Comparison of ENCODE assay signal across 27 cellular contexts in genomic region chr6:80158478-80158989, GRCh38.
"Had no signal": no experiment of that assay in that cellular context is flagged by ENCODE, and none has a peak within 500 bp of the region (broad histone marks: within the 10 kb centered on the region; RNA-seq: fewer than 3 reads in every experiment).

No MANE protein-coding gene starts in this region.

- H3K27me3 Mint-ChIP-seq: activated CD4-positive, alpha-beta T cell treated with anti-CD3 and anti-CD28 coated beads for 36 hours; activated naive CD8-positive, alpha-beta T cell; effector memory CD8-positive, alpha-beta T cell; progenitor cell of endocrine pancreas; stimulated activated memory B cell treated with anti-CD40 and anti-IgM and Interleukin-4, amounts not matched to agents 10 μg/mL and 1 μg/mL and 100 μg/mL, for 72 hours; stimulated activated naive CD8-positive, alpha-beta T cell treated with anti-CD3 and anti-CD28 coated beads, Interleukin-15, amount 100 ng/mL, for 72 hours; type B pancreatic cell had no signal

- H3K4me3 Mint-ChIP-seq: activated CD4-positive, alpha-beta T cell treated with anti-CD3 and anti-CD28 coated beads for 36 hours; activated naive CD8-positive, alpha-beta T cell; effector memory CD8-positive, alpha-beta T cell; nephron; stimulated activated memory B cell treated with anti-CD40 and anti-IgM and Interleukin-4, amounts not matched to agents 10 μg/mL and 1 μg/mL and 100 μg/mL, for 72 hours; stimulated activated naive CD8-positive, alpha-beta T cell treated with anti-CD3 and anti-CD28 coated beads, Interleukin-15, amount 100 ng/mL, for 72 hours; type B pancreatic cell had no signal

- H3K27ac Mint-ChIP-seq: activated CD4-positive, alpha-beta T cell treated with anti-CD3 and anti-CD28 coated beads for 36 hours; activated naive CD8-positive, alpha-beta T cell; effector memory CD8-positive, alpha-beta T cell; nephron; progenitor cell of endocrine pancreas; stimulated activated memory B cell treated with anti-CD40 and anti-IgM and Interleukin-4, amounts not matched to agents 10 μg/mL and 1 μg/mL and 100 μg/mL, for 72 hours; stimulated activated naive CD8-positive, alpha-beta T cell treated with anti-CD3 and anti-CD28 coated beads, Interleukin-15, amount 100 ng/mL, for 72 hours; type B pancreatic cell had no signal

- H3K79me2 ChIP-seq: hepatocyte had no signal

- H3K36me3 Mint-ChIP-seq: stimulated activated memory B cell treated with anti-CD40 and anti-IgM and Interleukin-4, amounts not matched to agents 10 μg/mL and 1 μg/mL and 100 μg/mL, for 72 hours had no signal

- H3K9me3 Mint-ChIP-seq: effector memory CD8-positive, alpha-beta T cell; nephron; stimulated activated memory B cell treated with anti-CD40 and anti-IgM and Interleukin-4, amounts not matched to agents 10 μg/mL and 1 μg/mL and 100 μg/mL, for 72 hours; stimulated activated naive CD8-positive, alpha-beta T cell treated with anti-CD3 and anti-CD28 coated beads, Interleukin-15, amount 100 ng/mL, for 72 hours; type B pancreatic cell had no signal

- H3K27me3 ChIP-seq: gastroesophageal sphincter, hepatocyte, left lung, ovary, sigmoid colon, uterus had no signal

- H3K27ac ChIP-seq: coronary artery, gastroesophageal sphincter, hepatocyte, left lung, ovary, sigmoid colon, uterus had no signal

- ATAC-seq: activated CD4-positive, alpha-beta T cell treated with anti-CD3 and anti-CD28 coated beads for 36 hours; effector memory CD8-positive, alpha-beta T cell; gastroesophageal sphincter; left lung; stimulated activated memory B cell treated with anti-CD40 and anti-IgM and Interleukin-4, amounts not matched to agents 10 μg/mL and 1 μg/mL and 100 μg/mL, for 72 hours; stimulated activated naive CD8-positive, alpha-beta T cell treated with anti-CD3 and anti-CD28 coated beads, Interleukin-15, amount 100 ng/mL, for 72 hours had no signal

- H3K9me3 ChIP-seq: gastroesophageal sphincter, left lung, ovary, sigmoid colon, uterus had no signal

- H3K4me3 ChIP-seq: coronary artery, gastroesophageal sphincter, hepatocyte, left lung, lung, ovary, sigmoid colon, uterus had no signal

- H3K4me1 ChIP-seq: left lung, uterus had no signal

- H3K4me2 ChIP-seq: hepatocyte had no signal

- H2AFZ ChIP-seq: hepatocyte had no signal

- H3K36me3 ChIP-seq: gastroesophageal sphincter, left lung, ovary, sigmoid colon, uterus had no signal

- H3K4me1 Mint-ChIP-seq: activated CD4-positive, alpha-beta T cell treated with anti-CD3 and anti-CD28 coated beads for 36 hours; stimulated activated memory B cell treated with anti-CD40 and anti-IgM and Interleukin-4, amounts not matched to agents 10 μg/mL and 1 μg/mL and 100 μg/mL, for 72 hours; stimulated activated naive CD8-positive, alpha-beta T cell treated with anti-CD3 and anti-CD28 coated beads, Interleukin-15, amount 100 ng/mL, for 72 hours had no signal

- DNase-seq: activated CD4-positive, alpha-beta T cell treated with anti-CD3 and anti-CD28 coated beads for 36 hours; activated CD4-positive, alpha-beta T cell treated with anti-CD3 and anti-CD28 coated beads, Interleukin-2, amount 50 U/mL, for 4 hours; activated CD4-positive, CD25-positive, alpha-beta regulatory T cell; activated CD8-positive, alpha-beta memory T cell treated with anti-CD3 and anti-CD28 coated beads for 24 hours; activated effector memory CD4-positive, alpha-beta T cell treated with Interleukin-2 at 50 U/mL for 16 hours; activated naive CD4-positive, alpha-beta T cell treated with Interleukin-2 at 50 U/mL for 16 hours; anterior cingulate cortex; effector memory CD8-positive, alpha-beta T cell; left lung; ovary; retina; sigmoid colon; small intestine; stimulated activated CD4-positive, alpha-beta T cell treated with anti-CD3 and anti-CD28 coated beads, Interleukin-4, amount 100 ng/mL, for 24 hours; stimulated activated naive CD8-positive, alpha-beta T cell treated with anti-CD3 and anti-CD28 coated beads, Interleukin-15, amount 100 ng/mL, for 72 hours; substantia nigra; T-helper 9 cell; uterus had no signal
